ENCODE assay signal across 1 cellular context in genomic region chr5:109786177-109786576, GRCh38.
TF ChIP-seq lines count a peak whose summit lies in the region.

No MANE protein-coding gene starts in this region.

TF ChIP-seq in IMR-90, 13 proteins besides CTCF, POLR2A, EP300 and RAD21 (continued from another document):
- TF ChIP-seq MXI1 (IDR thresholded peaks at IDR 0.05; ENCODE audit: borderline replicate concordance, low read depth, low read length) = no peak
- no peak for TF ChIP-seq CHD1 (IDR thresholded peaks at IDR 0.05; ENCODE audit: low read depth, low read length)
- no peak for TF ChIP-seq NFE2L2 (IDR thresholded peaks at IDR 0.05; ENCODE audit: low read depth, low read length)
- TF ChIP-seq MAZ (IDR thresholded peaks at IDR 0.05; ENCODE audit: borderline replicate concordance, low read depth, low read length) = no peak
- TF ChIP-seq SMC3 (IDR thresholded peaks at IDR 0.05; ENCODE audit: low read depth, low read length) = no peak
- TF ChIP-seq RFX5 (IDR thresholded peaks at IDR 0.05; ENCODE audit: low read depth, low read length) = no peak
TF ChIP-seq in IMR-90: peak in this region for 0.
